Comparison of ENCODE assay signal across 10 cellular contexts in genomic region chr7:143239822-143240221, GRCh38. TPM values are rescaled to one million over a fixed set of nuclear protein-coding genes. Genes with fewer than 3 reads are reported as not detected.
A peak's percentile ranks its signal among the peaks of the same experiment; 100 is the strongest.
DNase-seq lines count a peak whose midpoint lies in the region; ATAC-seq and TF ChIP-seq lines count a peak whose summit lies in the region.
"Had no signal": no experiment of that assay in that cellular context is flagged by ENCODE, and none has a peak within 500 bp of the region (broad histone marks: within the 10 kb centered on the region; RNA-seq: fewer than 3 reads in every experiment).

No MANE protein-coding gene starts in this region.

- no peaks in the 10 kb centered on the region for H3K9me3 ChIP-seq in right cardiac atrium (ENCODE audit: control insufficient read depth, low read length)
- no peaks in the 10 kb centered on the region for H3K9me3 ChIP-seq in upper lobe of right lung

- peaks cover 24% of the 10 kb centered on the region for H3K9me3 Mint-ChIP-seq in activated T-helper 17 cell treated with anti-CD3 and anti-CD28 coated beads, Interleukin-2, amount 50 U/mL, for 72 hours

- H3K27ac Mint-ChIP-seq in activated T-helper 17 cell treated with anti-CD3 and anti-CD28 coated beads, Interleukin-2, amount 50 U/mL, for 72 hours, result peak overlapping the region; percentile 49
- H3K27ac Mint-ChIP-seq: activated naive CD4-positive, alpha-beta T cell treated with anti-CD3 and anti-CD28 coated beads for 36 hours had no signal

- no peaks in the 10 kb centered on the region for H3K36me3 Mint-ChIP-seq in activated T-helper 17 cell treated with anti-CD3 and anti-CD28 coated beads, Interleukin-2, amount 50 U/mL, for 72 hours (ENCODE audit: low read depth)

- H3K4me3 ChIP-seq in right cardiac atrium (ENCODE audit: low read length) (no peak overlapping the region), upper lobe of right lung (no peak overlapping the region)

- no peak for DNase-seq in left cardiac atrium
- DNase-seq in right cardiac atrium, result no peak
- DNase-seq in left lobe of liver (ENCODE audit: low spot score), result no peak
- DNase-seq in upper lobe of right lung, result no peak
- DNase-seq in HUDEP-2 (lab: John Stamatoyannopoulos, UW; ENCODE audit: unreplicated experiment in 76 of 76), result no peak

- H3K4me1 ChIP-seq in right cardiac atrium (ENCODE audit: control insufficient read depth, insufficient read depth, low read length), result no peaks in the 10 kb centered on the region
- peaks cover 7% of the 10 kb centered on the region for H3K4me1 ChIP-seq in upper lobe of right lung

- no peak overlapping the region for H3K4me3 Mint-ChIP-seq in activated T-helper 17 cell treated with anti-CD3 and anti-CD28 coated beads, Interleukin-2, amount 50 U/mL, for 72 hours
- H3K4me3 Mint-ChIP-seq: activated naive CD4-positive, alpha-beta T cell treated with anti-CD3 and anti-CD28 coated beads for 36 hours had no signal

- H3K36me3 ChIP-seq in upper lobe of right lung, result no peaks in the 10 kb centered on the region

- no peak for TF ChIP-seq CTCF in upper lobe of right lung (IDR thresholded peaks at IDR 0.05)

- H3K27me3 Mint-ChIP-seq in activated T-helper 17 cell treated with anti-CD3 and anti-CD28 coated beads, Interleukin-2, amount 50 U/mL, for 72 hours, result peaks cover 15% of the 10 kb centered on the region

- H3K27me3 ChIP-seq in right cardiac atrium (ENCODE audit: control insufficient read depth, insufficient read depth) (no peaks in the 10 kb centered on the region), upper lobe of right lung (no peaks in the 10 kb centered on the region)

- peaks cover 14% of the 10 kb centered on the region for H3K4me1 Mint-ChIP-seq in activated T-helper 17 cell treated with anti-CD3 and anti-CD28 coated beads, Interleukin-2, amount 50 U/mL, for 72 hours

- peak; percentile 59 to 60 for ATAC-seq in left cardiac atrium
- no peak for ATAC-seq in right cardiac atrium
- peak; percentile 46 for ATAC-seq in activated T-helper 17 cell treated with anti-CD3 and anti-CD28 coated beads, Interleukin-2, amount 50 U/mL, for 72 hours (replicated peaks)
- ATAC-seq in left lobe of liver, result peak; percentile 15
- ATAC-seq in upper lobe of right lung, result peak; percentile 11
- ATAC-seq in HG03457 (IDR thresholded peaks at IDR 0.05; ENCODE audit: unreplicated experiment), result no peak
- no peak for ATAC-seq in HG02798 (IDR thresholded peaks at IDR 0.05; ENCODE audit: poor library complexity, unreplicated experiment)

- no peak overlapping the region for H3K27ac ChIP-seq in right cardiac atrium (ENCODE audit: low read length)
- H3K27ac ChIP-seq in upper lobe of right lung, result no peak overlapping the region

- intact Hi-C loops in left cardiac atrium (cut with DNase I) (loop anchor here (1.0 to 10.0 kb wide), 4 partner anchors 65 to 177 kb away; no protein-coding TSS in a partner anchor), right cardiac atrium (cut with DNase I) (loop anchor here (2.0 to 10.0 kb wide), 6 partner anchors 62 to 177 kb away; partner anchors contain the start of gene EPHA1 (in 1 of the 4)), upper lobe of right lung (cut with DNase I) (loop anchor here (10.0 kb wide), 1 partner anchor 65 kb away; no protein-coding TSS in a partner anchor)

RNA-seq across cellular contexts. Expression of gene TAS2R40, which starts 18.0 kb away (rescaled TPM):
- total RNA-seq in left cardiac atrium, result not detected
- total RNA-seq in right cardiac atrium, result not detected
- polyA plus RNA-seq in right cardiac atrium, result not detected
- total RNA-seq in activated T-helper 17 cell treated with anti-CD3 and anti-CD28 coated beads, Interleukin-2, amount 50 U/mL, for 72 hours, result not detected
- total RNA-seq in left lobe of liver, result not detected
- total RNA-seq in upper lobe of right lung, result not detected
- total RNA-seq: activated naive CD4-positive, alpha-beta T cell treated with anti-CD3 and anti-CD28 coated beads for 36 hours; mucosa of gallbladder had no signal

RNA-seq across cellular contexts. Expression of gene GSTK1, which starts 23.4 kb away (rescaled TPM):
- total RNA-seq in left cardiac atrium, result 100 to 1,000 TPM; 185 to 195 TPM
- 100 to 1,000 TPM; 182 to 249 (median 234) TPM for total RNA-seq in right cardiac atrium
- polyA plus RNA-seq in right cardiac atrium, result 280 TPM
- total RNA-seq in activated T-helper 17 cell treated with anti-CD3 and anti-CD28 coated beads, Interleukin-2, amount 50 U/mL, for 72 hours, result 100 to 1,000 TPM; 214 to 269 TPM
- 261 TPM for total RNA-seq in left lobe of liver
- total RNA-seq in upper lobe of right lung, result 149 TPM

RNA-seq across cellular contexts. Expression of gene TMEM139, which starts 44.9 kb away (rescaled TPM):
- total RNA-seq in left cardiac atrium (1 to 10 TPM; 2.3 to 4.1 TPM), right cardiac atrium (1 to 10 TPM; 3.6 to 5.9 (median 4.5) TPM), left lobe of liver (22.0 TPM), upper lobe of right lung (25.1 TPM)
- polyA plus RNA-seq in right cardiac atrium, result 10.9 TPM
- 1 to 10 TPM in 1 of 2 donors, under 1 TPM in 1; 0.86 to 1.9 TPM for total RNA-seq in activated T-helper 17 cell treated with anti-CD3 and anti-CD28 coated beads, Interleukin-2, amount 50 U/mL, for 72 hours

RNA-seq across cellular contexts. Expression of gene CASP2, which starts 48.3 kb away (rescaled TPM):
- total RNA-seq in left cardiac atrium (10 to 100 TPM in 1 of 2 donors, 1 to 10 TPM in 1; 8.0 to 12.4 TPM), right cardiac atrium (10 to 100 TPM in 3 of 4 donors, 1 to 10 TPM in 1; 9.2 to 10.6 (median 10.2) TPM), left lobe of liver (8.4 TPM), upper lobe of right lung (26.7 TPM)
- 4.5 TPM for polyA plus RNA-seq in right cardiac atrium
- total RNA-seq in activated T-helper 17 cell treated with anti-CD3 and anti-CD28 coated beads, Interleukin-2, amount 50 U/mL, for 72 hours, result 100 to 1,000 TPM; 110 to 119 TPM

RNA-seq across cellular contexts. Expression of gene TAS2R39, which starts 56.6 kb away (rescaled TPM):
- total RNA-seq in left cardiac atrium, result not detected
- not detected for total RNA-seq in right cardiac atrium
- not detected for polyA plus RNA-seq in right cardiac atrium
- not detected for total RNA-seq in activated T-helper 17 cell treated with anti-CD3 and anti-CD28 coated beads, Interleukin-2, amount 50 U/mL, for 72 hours
- not detected for total RNA-seq in left lobe of liver
- not detected for total RNA-seq in upper lobe of right lung
- total RNA-seq: activated naive CD4-positive, alpha-beta T cell treated with anti-CD3 and anti-CD28 coated beads for 36 hours; mucosa of gallbladder had no signal

Comparison
In these comparisons a context has a peak if more than half of its experiments do, and no peak if none do; other contexts are left out.
1. ATAC-seq: peak in left cardiac atrium (2 of 2), activated T-helper 17 cell treated with anti-CD3 and anti-CD28 coated beads, Interleukin-2, amount 50 U/mL, for 72 hours (single experiment), left lobe of liver (single experiment) and upper lobe of right lung (single experiment); none in right cardiac atrium (0 of 2), HG03457 (single experiment) and HG02798 (single experiment).